ENCODE assay signal across 1 cellular context in the genomic region with DNA sequence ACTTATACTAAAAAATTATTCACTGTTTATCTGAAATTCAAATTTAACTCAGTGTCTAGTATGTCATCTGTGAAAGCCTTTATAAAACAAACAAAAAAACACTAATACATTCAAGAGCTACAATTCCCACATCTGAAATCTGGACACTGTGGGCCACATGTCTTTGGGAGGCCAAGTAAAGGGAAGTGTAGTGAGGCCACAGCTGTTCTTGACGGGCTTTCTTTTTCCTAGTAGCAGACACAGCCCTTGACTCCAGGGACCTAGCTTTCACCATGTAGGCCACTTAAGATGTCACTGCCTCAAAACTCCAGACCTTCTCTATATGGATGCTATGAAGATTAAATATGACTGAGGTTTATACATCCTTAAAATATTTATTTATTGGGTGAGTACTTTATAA.
TF ChIP-seq lines count a peak whose summit lies in the region.

No MANE protein-coding gene starts in this region.

TF ChIP-seq in HepG2, 621 proteins besides CTCF, POLR2A, EP300 and RAD21:
- TF ChIP-seq, protein P1, sequence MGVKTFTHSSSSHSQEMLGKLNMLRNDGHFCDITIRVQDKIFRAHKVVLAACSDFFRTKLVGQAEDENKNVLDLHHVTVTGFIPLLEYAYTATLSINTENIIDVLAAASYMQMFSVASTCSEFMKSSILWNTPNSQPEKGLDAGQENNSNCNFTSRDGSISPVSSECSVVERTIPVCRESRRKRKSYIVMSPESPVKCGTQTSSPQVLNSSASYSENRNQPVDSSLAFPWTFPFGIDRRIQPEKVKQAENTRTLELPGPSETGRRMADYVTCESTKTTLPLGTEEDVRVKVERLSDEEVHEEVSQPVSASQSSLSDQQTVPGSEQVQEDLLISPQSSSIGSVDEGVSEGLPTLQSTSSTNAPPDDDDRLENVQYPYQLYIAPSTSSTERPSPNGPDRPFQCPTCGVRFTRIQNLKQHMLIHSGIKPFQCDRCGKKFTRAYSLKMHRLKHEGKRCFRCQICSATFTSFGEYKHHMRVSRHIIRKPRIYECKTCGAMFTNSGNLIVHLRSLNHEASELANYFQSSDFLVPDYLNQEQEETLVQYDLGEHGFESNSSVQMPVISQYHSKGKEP (CRISPR knock-in tag; IDR thresholded peaks at IDR 0.05), result no peak
- TF ChIP-seq, protein P2, sequence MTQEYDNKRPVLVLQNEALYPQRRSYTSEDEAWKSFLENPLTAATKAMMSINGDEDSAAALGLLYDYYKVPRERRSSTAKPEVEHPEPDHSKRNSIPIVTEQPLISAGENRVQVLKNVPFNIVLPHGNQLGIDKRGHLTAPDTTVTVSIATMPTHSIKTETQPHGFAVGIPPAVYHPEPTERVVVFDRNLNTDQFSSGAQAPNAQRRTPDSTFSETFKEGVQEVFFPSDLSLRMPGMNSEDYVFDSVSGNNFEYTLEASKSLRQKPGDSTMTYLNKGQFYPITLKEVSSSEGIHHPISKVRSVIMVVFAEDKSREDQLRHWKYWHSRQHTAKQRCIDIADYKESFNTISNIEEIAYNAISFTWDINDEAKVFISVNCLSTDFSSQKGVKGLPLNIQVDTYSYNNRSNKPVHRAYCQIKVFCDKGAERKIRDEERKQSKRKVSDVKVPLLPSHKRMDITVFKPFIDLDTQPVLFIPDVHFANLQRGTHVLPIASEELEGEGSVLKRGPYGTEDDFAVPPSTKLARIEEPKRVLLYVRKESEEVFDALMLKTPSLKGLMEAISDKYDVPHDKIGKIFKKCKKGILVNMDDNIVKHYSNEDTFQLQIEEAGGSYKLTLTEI (CRISPR knock-in tag; conservative IDR thresholded peaks at IDR 0.05), result no peak
- TF ChIP-seq FLYWCH1 (CRISPR knock-in tag; IDR thresholded peaks at IDR 0.05) (no peak), ZNF484 (CRISPR knock-in tag; IDR thresholded peaks at IDR 0.05; ENCODE audit: borderline replicate concordance, low read depth) (no peak), GPN1 (CRISPR knock-in tag; IDR thresholded peaks at IDR 0.05; ENCODE audit: borderline replicate concordance) (no peak), CEBPG (CRISPR knock-in tag; IDR thresholded peaks at IDR 0.05) (no peak)
- TF ChIP-seq, protein P3, sequence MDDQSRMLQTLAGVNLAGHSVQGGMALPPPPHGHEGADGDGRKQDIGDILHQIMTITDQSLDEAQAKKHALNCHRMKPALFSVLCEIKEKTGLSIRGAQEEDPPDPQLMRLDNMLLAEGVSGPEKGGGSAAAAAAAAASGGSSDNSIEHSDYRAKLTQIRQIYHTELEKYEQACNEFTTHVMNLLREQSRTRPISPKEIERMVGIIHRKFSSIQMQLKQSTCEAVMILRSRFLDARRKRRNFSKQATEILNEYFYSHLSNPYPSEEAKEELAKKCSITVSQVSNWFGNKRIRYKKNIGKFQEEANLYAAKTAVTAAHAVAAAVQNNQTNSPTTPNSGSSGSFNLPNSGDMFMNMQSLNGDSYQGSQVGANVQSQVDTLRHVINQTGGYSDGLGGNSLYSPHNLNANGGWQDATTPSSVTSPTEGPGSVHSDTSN (CRISPR knock-in tag; IDR thresholded peaks at IDR 0.05; ENCODE audit: borderline replicate concordance), result no peak
